Comparison of ENCODE assay signal across 24 cellular contexts in genomic region chr6:155970878-155971702, GRCh38.
"Had no signal": no experiment of that assay in that cellular context is flagged by ENCODE, and none has a peak within 500 bp of the region (broad histone marks: within the 10 kb centered on the region; RNA-seq: fewer than 3 reads in every experiment).

No MANE protein-coding gene starts in this region.

- FAIRE-seq: astrocyte, colon, frontal cortex, TTC549 had no signal

- H3K27ac ChIP-seq: esophagus muscularis mucosa, lower lobe of right lung, sigmoid colon, thyroid gland had no signal

- H3K9me3 ChIP-seq: esophagus muscularis mucosa, lower lobe of right lung, sigmoid colon, thyroid gland had no signal

- H3K9me3 Mint-ChIP-seq: activated CD4-positive, alpha-beta memory T cell treated with anti-CD3 and anti-CD28 coated beads for 36 hours; activated naive CD8-positive, alpha-beta T cell treated with anti-CD3 and anti-CD28 coated beads for 36 hours had no signal

- DNase-seq: activated CD4-positive, alpha-beta memory T cell treated with anti-CD3 and anti-CD28 coated beads for 36 hours; activated CD4-positive, alpha-beta T cell treated with anti-CD3 and anti-CD28 coated beads for 1 hour; activated CD8-positive, alpha-beta memory T cell treated with anti-CD3 and anti-CD28 coated beads, Interleukin-2, amount 10 ng/mL, durations not matched to agents 7 days and 5 days; activated naive CD8-positive, alpha-beta T cell treated with anti-CD3 and anti-CD28 coated beads for 36 hours; activated T-cell treated with anti-CD3 and anti-CD28 coated beads for 4 hours; central memory CD4-positive, alpha-beta T cell; dorsolateral prefrontal cortex; head of caudate nucleus; islet precursor cell; lower lobe of right lung; mesendoderm; naive B cell; sigmoid colon; stimulated activated CD4-positive, alpha-beta T cell treated with anti-CD3 and anti-CD28 coated beads, Interleukin-2, amount 100 ng/mL, for 48 hours; stimulated activated CD8-positive, alpha-beta memory T cell treated with anti-CD3 and anti-CD28 coated beads, Interleukin-4, amount 100 ng/mL, for 48 hours; stimulated activated naive B cell treated with anti-CD40 and anti-IgM and Interleukin-4, amounts not matched to agents 10 μg/mL and 1 μg/mL and 100 μg/mL, for 72 hours; thyroid gland had no signal

- ATAC-seq: activated CD8-positive, alpha-beta memory T cell treated with anti-CD3 and anti-CD28 coated beads, Interleukin-2, amount 10 ng/mL, durations not matched to agents 7 days and 5 days; activated T-helper 17 cell treated with anti-CD3 and anti-CD28 coated beads, Interleukin-2, amount 50 U/mL, for 72 hours; lower lobe of right lung; SK-N-SH treated with all-trans-retinoic acid at 6 μM for 48 hours; stimulated activated naive B cell treated with anti-CD40 and anti-IgM and Interleukin-4, amounts not matched to agents 10 μg/mL and 1 μg/mL and 100 μg/mL, for 72 hours had no signal

- H3K36me3 Mint-ChIP-seq: activated CD4-positive, alpha-beta memory T cell treated with anti-CD3 and anti-CD28 coated beads for 36 hours; activated CD8-positive, alpha-beta memory T cell treated with anti-CD3 and anti-CD28 coated beads, Interleukin-2, amount 10 ng/mL, durations not matched to agents 7 days and 5 days; activated naive CD8-positive, alpha-beta T cell treated with anti-CD3 and anti-CD28 coated beads for 36 hours had no signal

- H3K27ac Mint-ChIP-seq: activated CD4-positive, alpha-beta memory T cell treated with anti-CD3 and anti-CD28 coated beads for 36 hours; activated CD8-positive, alpha-beta memory T cell treated with anti-CD3 and anti-CD28 coated beads, Interleukin-2, amount 10 ng/mL, durations not matched to agents 7 days and 5 days; activated naive CD8-positive, alpha-beta T cell treated with anti-CD3 and anti-CD28 coated beads for 36 hours; activated T-helper 17 cell treated with anti-CD3 and anti-CD28 coated beads, Interleukin-2, amount 50 U/mL, for 72 hours; stimulated activated naive B cell treated with anti-CD40 and anti-IgM and Interleukin-4, amounts not matched to agents 10 μg/mL and 1 μg/mL and 100 μg/mL, for 72 hours had no signal

- H3K4me1 ChIP-seq: lower lobe of right lung, thyroid gland had no signal

- H3K4me3 ChIP-seq: dorsolateral prefrontal cortex, esophagus muscularis mucosa, lower lobe of right lung, sigmoid colon, thyroid gland had no signal

- H3K36me3 ChIP-seq: esophagus muscularis mucosa, lower lobe of right lung, sigmoid colon, thyroid gland had no signal

- H3K27me3 ChIP-seq: esophagus muscularis mucosa, sigmoid colon, thyroid gland had no signal
